In the genomic region with DNA sequence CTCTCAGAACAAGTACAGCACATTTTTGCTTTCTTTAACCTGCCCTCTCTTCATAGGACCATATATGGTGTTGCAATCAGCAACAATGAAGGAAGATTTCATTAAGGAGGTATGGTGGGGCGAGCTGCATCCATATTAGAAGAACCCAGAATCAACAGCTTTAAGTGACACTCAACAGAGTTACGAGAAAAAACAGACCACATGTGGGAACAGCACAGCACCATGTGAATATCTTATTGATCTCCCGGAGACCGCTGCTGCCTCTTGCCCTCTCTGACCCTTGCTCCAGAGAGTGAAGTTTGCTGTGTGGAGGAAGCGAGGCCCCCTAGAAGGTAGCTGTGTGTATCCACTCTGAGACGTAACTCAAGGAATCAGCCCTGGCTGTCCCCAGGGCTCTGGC, we compare ENCODE assay signal across 2 cellular contexts.
TF ChIP-seq lines count a peak whose summit lies in the region.

No MANE protein-coding gene starts in this region.

TF ChIP-seq in GM23338, 12 proteins besides CTCF, POLR2A, EP300 and RAD21 (continues in another document):
- TF ChIP-seq ZNF331 (CRISPR knock-in tag; IDR thresholded peaks at IDR 0.05; ENCODE audit: low read depth) (no peak), EZH2phosphoT487 (IDR thresholded peaks at IDR 0.05; ENCODE audit: unreplicated experiment) (no peak), ETS1 (IDR thresholded peaks at IDR 0.05) (no peak), CREB1 (CRISPR knock-in tag; IDR thresholded peaks at IDR 0.05; ENCODE audit: low read depth) (no peak), STAT1 (IDR thresholded peaks at IDR 0.05; ENCODE audit: unreplicated experiment) (no peak), ZNF462 (CRISPR knock-in tag; IDR thresholded peaks at IDR 0.05) (no peak), EZH2 (IDR thresholded peaks at IDR 0.05; ENCODE audit: low read depth, unreplicated experiment) (no peak), ZNF114 (CRISPR knock-in tag; IDR thresholded peaks at IDR 0.05) (no peak), JUNB (IDR thresholded peaks at IDR 0.05; ENCODE audit: unreplicated experiment) (no peak), REST (IDR thresholded peaks at IDR 0.05; ENCODE audit: unreplicated experiment) (no peak)

TF ChIP-seq in H1, 55 proteins besides CTCF, POLR2A, EP300 and RAD21:
- no peak for TF ChIP-seq SP4 (IDR thresholded peaks at IDR 0.05; ENCODE audit: low read length)
